In genomic region chr11:45483361-45483760, GRCh38 we compare ENCODE assay signal across 32 cellular contexts.
"Had no signal": no experiment of that assay in that cellular context is flagged by ENCODE, and none has a peak within 500 bp of the region (broad histone marks: within the 10 kb centered on the region; RNA-seq: fewer than 3 reads in every experiment).

No MANE protein-coding gene starts in this region.

- H3K36me3 Mint-ChIP-seq: activated CD4-positive, alpha-beta memory T cell treated with anti-CD3 and anti-CD28 coated beads for 36 hours; activated CD8-positive, alpha-beta memory T cell treated with anti-CD3 and anti-CD28 coated beads, Interleukin-2, amount 10 ng/mL, durations not matched to agents 7 days and 5 days; activated naive CD4-positive, alpha-beta T cell treated with anti-CD3 and anti-CD28 coated beads, Interleukin-2, amount 50 U/mL, for 24 hours; activated naive CD8-positive, alpha-beta T cell treated with anti-CD3 and anti-CD28 coated beads for 36 hours had no signal

- H3K4me3 ChIP-seq: adrenal gland, body of pancreas, colonic mucosa, dorsolateral prefrontal cortex, esophagus muscularis mucosa, gastrocnemius medialis had no signal

- H3K4me1 ChIP-seq: body of pancreas, colonic mucosa, esophagus muscularis mucosa, foreskin keratinocyte, gastrocnemius medialis had no signal

- H3K4me1 Mint-ChIP-seq: activated CD4-positive, alpha-beta T cell treated with anti-CD3 and anti-CD28 coated beads for 36 hours; activated CD4-positive, alpha-beta T cell treated with anti-CD3 and anti-CD28 coated beads, Interleukin-2, amount 10 ng/mL, durations not matched to agents 24 days and 14 days; activated CD8-positive, alpha-beta memory T cell treated with anti-CD3 and anti-CD28 coated beads, Interleukin-2, amount 10 ng/mL, durations not matched to agents 7 days and 5 days; activated naive CD4-positive, alpha-beta T cell treated with anti-CD3 and anti-CD28 coated beads, Interleukin-2, amount 50 U/mL, for 24 hours; activated naive CD8-positive, alpha-beta T cell treated with anti-CD3 and anti-CD28 coated beads for 36 hours; activated naive CD8-positive, alpha-beta T cell treated with anti-CD3 and anti-CD28 coated beads, Interleukin-2, amount 50 U/mL, for 24 hours had no signal

- H3K27ac ChIP-seq: adrenal gland, body of pancreas, colonic mucosa, dorsolateral prefrontal cortex, esophagus muscularis mucosa, foreskin keratinocyte, gastrocnemius medialis had no signal

- H3K4me3 Mint-ChIP-seq: activated CD4-positive, alpha-beta memory T cell treated with anti-CD3 and anti-CD28 coated beads for 36 hours; activated CD4-positive, alpha-beta T cell treated with anti-CD3 and anti-CD28 coated beads for 36 hours; activated CD4-positive, alpha-beta T cell treated with anti-CD3 and anti-CD28 coated beads, Interleukin-2, amount 10 ng/mL, durations not matched to agents 24 days and 14 days; activated CD8-positive, alpha-beta memory T cell treated with anti-CD3 and anti-CD28 coated beads, Interleukin-2, amount 10 ng/mL, durations not matched to agents 7 days and 5 days; activated CD8-positive, alpha-beta T cell treated with anti-CD3 and anti-CD28 coated beads, Interleukin-2, amount 10 ng/mL, durations not matched to agents 7 days and 5 days; activated naive CD4-positive, alpha-beta T cell treated with anti-CD3 and anti-CD28 coated beads for 36 hours; activated naive CD4-positive, alpha-beta T cell treated with anti-CD3 and anti-CD28 coated beads, Interleukin-2, amount 50 U/mL, for 24 hours; activated naive CD8-positive, alpha-beta T cell treated with anti-CD3 and anti-CD28 coated beads for 36 hours; activated naive CD8-positive, alpha-beta T cell treated with anti-CD3 and anti-CD28 coated beads, Interleukin-2, amount 50 U/mL, for 24 hours; activated T-helper 1 cell treated with anti-CD3 and anti-CD28 coated beads, Interleukin-12 subunit alpha, Interleukin-12 subunit beta, Interleukin-2, Interleukin-4 antibody, amounts not matched to agents 30 ng/mL and 10 ng/mL and 1 ng/mL, durations not matched to agents 14 hours and 24 hours and 36 hours; dendritic cell treated with granulocyte-macrophage colony-stimulating factor and Interleukin-4, amounts not matched to agents 40 ng/mL and 50 ng/mL, for 4 days had no signal

- H3K9me3 Mint-ChIP-seq: activated CD4-positive, alpha-beta memory T cell treated with anti-CD3 and anti-CD28 coated beads for 36 hours; activated CD4-positive, alpha-beta T cell treated with anti-CD3 and anti-CD28 coated beads, Interleukin-2, amount 10 ng/mL, durations not matched to agents 24 days and 14 days; activated naive CD4-positive, alpha-beta T cell treated with anti-CD3 and anti-CD28 coated beads for 36 hours; activated naive CD4-positive, alpha-beta T cell treated with anti-CD3 and anti-CD28 coated beads, Interleukin-2, amount 50 U/mL, for 24 hours; activated naive CD8-positive, alpha-beta T cell treated with anti-CD3 and anti-CD28 coated beads for 36 hours; activated naive CD8-positive, alpha-beta T cell treated with anti-CD3 and anti-CD28 coated beads, Interleukin-2, amount 50 U/mL, for 24 hours; activated T-helper 1 cell treated with anti-CD3 and anti-CD28 coated beads, Interleukin-12 subunit alpha, Interleukin-12 subunit beta, Interleukin-2, Interleukin-4 antibody, amounts not matched to agents 30 ng/mL and 10 ng/mL and 1 ng/mL, durations not matched to agents 14 hours and 24 hours and 36 hours; activated T-helper 2 cell treated with anti-CD3 and anti-CD28 coated beads, Interferon-gamma antibody, Interleukin-2, Interleukin-4, amounts not matched to agents 10 μg/mL and 5 μg/mL and 100 μg/mL, durations not matched to agents 14 hours and 24 hours and 36 hours; dendritic cell treated with granulocyte-macrophage colony-stimulating factor and Interleukin-4, amounts not matched to agents 40 ng/mL and 50 ng/mL, for 4 days had no signal

- H3K36me3 ChIP-seq: adrenal gland, colonic mucosa, esophagus muscularis mucosa, gastrocnemius medialis had no signal

- H3K27me3 ChIP-seq: adrenal gland, body of pancreas, colonic mucosa had no signal

- ATAC-seq: activated CD4-positive, alpha-beta T cell treated with anti-CD3 and anti-CD28 coated beads for 36 hours; activated CD8-positive, alpha-beta memory T cell treated with anti-CD3 and anti-CD28 coated beads, Interleukin-2, amount 10 ng/mL, durations not matched to agents 7 days and 5 days; activated CD8-positive, alpha-beta T cell treated with anti-CD3 and anti-CD28 coated beads, Interleukin-2, amount 10 ng/mL, durations not matched to agents 7 days and 5 days; activated naive CD8-positive, alpha-beta T cell treated with anti-CD3 and anti-CD28 coated beads, Interleukin-2, amount 50 U/mL, for 24 hours; body of pancreas; foreskin keratinocyte; gastrocnemius medialis had no signal

- H3K9me3 ChIP-seq: adrenal gland, body of pancreas, colonic mucosa, esophagus muscularis mucosa, gastrocnemius medialis had no signal

- H3K27ac Mint-ChIP-seq: activated CD4-positive, alpha-beta memory T cell treated with anti-CD3 and anti-CD28 coated beads for 36 hours; activated CD4-positive, alpha-beta T cell treated with anti-CD3 and anti-CD28 coated beads for 36 hours; activated CD4-positive, alpha-beta T cell treated with anti-CD3 and anti-CD28 coated beads, Interleukin-2, amount 10 ng/mL, durations not matched to agents 24 days and 14 days; activated CD8-positive, alpha-beta memory T cell treated with anti-CD3 and anti-CD28 coated beads, Interleukin-2, amount 10 ng/mL, durations not matched to agents 7 days and 5 days; activated CD8-positive, alpha-beta T cell treated with anti-CD3 and anti-CD28 coated beads, Interleukin-2, amount 10 ng/mL, durations not matched to agents 7 days and 5 days; activated naive CD4-positive, alpha-beta T cell treated with anti-CD3 and anti-CD28 coated beads for 36 hours; activated naive CD4-positive, alpha-beta T cell treated with anti-CD3 and anti-CD28 coated beads, Interleukin-2, amount 50 U/mL, for 24 hours; activated naive CD8-positive, alpha-beta T cell treated with anti-CD3 and anti-CD28 coated beads for 36 hours; activated naive CD8-positive, alpha-beta T cell treated with anti-CD3 and anti-CD28 coated beads, Interleukin-2, amount 50 U/mL, for 24 hours; activated T-helper 1 cell treated with anti-CD3 and anti-CD28 coated beads, Interleukin-12 subunit alpha, Interleukin-12 subunit beta, Interleukin-2, Interleukin-4 antibody, amounts not matched to agents 30 ng/mL and 10 ng/mL and 1 ng/mL, durations not matched to agents 14 hours and 24 hours and 36 hours; activated T-helper 2 cell treated with anti-CD3 and anti-CD28 coated beads, Interferon-gamma antibody, Interleukin-2, Interleukin-4, amounts not matched to agents 10 μg/mL and 5 μg/mL and 100 μg/mL, durations not matched to agents 14 hours and 24 hours and 36 hours; dendritic cell treated with granulocyte-macrophage colony-stimulating factor and Interleukin-4, amounts not matched to agents 40 ng/mL and 50 ng/mL, for 4 days had no signal

- DNase-seq: activated CD4-positive, alpha-beta memory T cell treated with anti-CD3 and anti-CD28 coated beads for 36 hours; activated CD4-positive, alpha-beta T cell treated with anti-CD3 and anti-CD28 coated beads for 36 hours; activated CD4-positive, alpha-beta T cell treated with anti-CD3 and anti-CD28 coated beads, Interleukin-2, amount 10 ng/mL, durations not matched to agents 24 days and 14 days; activated CD4-positive, CD25-positive, alpha-beta regulatory T cell; activated CD4-positive, CD25-positive, alpha-beta regulatory T cell treated with anti-CD3 and anti-CD28 coated beads, Interleukin-2, amount 50 U/mL, for 72 hours; activated CD8-positive, alpha-beta memory T cell treated with anti-CD3 and anti-CD28 coated beads, Interleukin-2, amount 10 ng/mL, durations not matched to agents 7 days and 5 days; activated CD8-positive, alpha-beta memory T cell treated with anti-CD3 and anti-CD28 coated beads, Interleukin-2, amount 50 U/mL, for 4 hours; activated CD8-positive, alpha-beta T cell treated with anti-CD3 and anti-CD28 coated beads, Interleukin-2, amount 10 ng/mL, durations not matched to agents 7 days and 5 days; activated effector memory CD4-positive, alpha-beta T cell treated with anti-CD3 and anti-CD28 coated beads, Interleukin-2, amount 50 U/mL, for 16 hours; activated naive CD4-positive, alpha-beta T cell treated with anti-CD3 and anti-CD28 coated beads for 36 hours; activated naive CD8-positive, alpha-beta T cell treated with anti-CD3 and anti-CD28 coated beads for 36 hours; activated naive CD8-positive, alpha-beta T cell treated with anti-CD3 and anti-CD28 coated beads, Interleukin-2, amount 50 U/mL, for 24 hours; activated T-cell treated with anti-CD3 and anti-CD28 coated beads, Interleukin-2, amount 50 U/mL, for 1 hour; activated T-cell treated with anti-CD3 and anti-CD28 coated beads, Interleukin-2, amount 50 U/mL, for 48 hours; adrenal gland; amygdala; aorta; body of pancreas; central memory CD4-positive, alpha-beta T cell; cerebellar nuclear complex; colonic mucosa; dorsolateral prefrontal cortex; effector memory CD4-positive, alpha-beta T cell; erythroblast; foreskin keratinocyte; gastrocnemius medialis; T-helper 2 cell had no signal
